ENCODE assay signal across 1 cellular context in genomic region chr12:57224973-57225679, GRCh38.
TF ChIP-seq lines count a peak whose summit lies in the region.

No MANE protein-coding gene starts in this region.

TF ChIP-seq in HEK293, 187 proteins besides CTCF, POLR2A, EP300 and RAD21 (continued from another document):
- TF ChIP-seq, protein P1, sequence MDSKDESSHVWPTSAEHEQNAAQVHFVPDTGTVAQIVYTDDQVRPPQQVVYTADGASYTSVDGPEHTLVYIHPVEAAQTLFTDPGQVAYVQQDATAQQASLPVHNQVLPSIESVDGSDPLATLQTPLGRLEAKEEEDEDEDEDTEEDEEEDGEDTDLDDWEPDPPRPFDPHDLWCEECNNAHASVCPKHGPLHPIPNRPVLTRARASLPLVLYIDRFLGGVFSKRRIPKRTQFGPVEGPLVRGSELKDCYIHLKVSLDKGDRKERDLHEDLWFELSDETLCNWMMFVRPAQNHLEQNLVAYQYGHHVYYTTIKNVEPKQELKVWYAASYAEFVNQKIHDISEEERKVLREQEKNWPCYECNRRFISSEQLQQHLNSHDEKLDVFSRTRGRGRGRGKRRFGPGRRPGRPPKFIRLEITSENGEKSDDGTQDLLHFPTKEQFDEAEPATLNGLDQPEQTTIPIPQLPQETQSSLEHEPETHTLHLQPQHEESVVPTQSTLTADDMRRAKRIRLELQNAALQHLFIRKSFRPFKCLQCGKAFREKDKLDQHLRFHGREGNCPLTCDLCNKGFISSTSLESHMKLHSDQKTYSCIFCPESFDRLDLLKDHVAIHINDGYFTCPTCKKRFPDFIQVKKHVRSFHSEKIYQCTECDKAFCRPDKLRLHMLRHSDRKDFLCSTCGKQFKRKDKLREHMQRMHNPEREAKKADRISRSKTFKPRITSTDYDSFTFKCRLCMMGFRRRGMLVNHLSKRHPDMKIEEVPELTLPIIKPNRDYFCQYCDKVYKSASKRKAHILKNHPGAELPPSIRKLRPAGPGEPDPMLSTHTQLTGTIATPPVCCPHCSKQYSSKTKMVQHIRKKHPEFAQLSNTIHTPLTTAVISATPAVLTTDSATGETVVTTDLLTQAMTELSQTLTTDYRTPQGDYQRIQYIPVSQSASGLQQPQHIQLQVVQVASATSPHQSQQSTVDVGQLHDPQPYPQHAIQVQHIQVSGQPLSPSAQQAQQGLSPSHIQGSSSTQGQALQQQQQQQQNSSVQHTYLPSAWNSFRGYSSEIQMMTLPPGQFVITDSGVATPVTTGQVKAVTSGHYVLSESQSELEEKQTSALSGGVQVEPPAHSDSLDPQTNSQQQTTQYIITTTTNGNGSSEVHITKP (tag by site-specific recombination; IDR thresholded peaks at IDR 0.05): no peak
- no peak for TF ChIP-seq KLF10 (tag by site-specific recombination; IDR thresholded peaks at IDR 0.05)
- no peak for TF ChIP-seq ZNF391 (tag by site-specific recombination; IDR thresholded peaks at IDR 0.05; ENCODE audit: borderline replicate concordance, low read depth)
- no peak for TF ChIP-seq SP7 (tag by site-specific recombination; IDR thresholded peaks at IDR 0.05)
- no peak for TF ChIP-seq ZNF24 (tag by site-specific recombination; IDR thresholded peaks at IDR 0.05)
- no peak; the same call in 1 of the 2 replicates for TF ChIP-seq ZNF558 (tag by site-specific recombination; IDR thresholded peaks at IDR 0.05)
- TF ChIP-seq ZNF311 (tag by site-specific recombination; IDR thresholded peaks at IDR 0.05; ENCODE audit: borderline replicate concordance): no peak
